17 cellular contexts compared by ENCODE assay signal in genomic region chrX:76127341-76127740, GRCh38. TPM values are rescaled to one million over a fixed set of nuclear protein-coding genes. Genes with fewer than 3 reads are reported as not detected.
A peak's percentile ranks its signal among the peaks of the same experiment; 100 is the strongest.
DNase-seq lines count a peak whose midpoint lies in the region; ATAC-seq, FAIRE-seq and TF ChIP-seq lines count a peak whose summit lies in the region.
"Had no signal": no experiment of that assay in that cellular context is flagged by ENCODE, and none has a peak within 500 bp of the region (broad histone marks: within the 10 kb centered on the region; RNA-seq: fewer than 3 reads in every experiment).

No MANE protein-coding gene starts in this region.

- H3K36me3 ChIP-seq in DND-41 (ENCODE audit: insufficient read depth, low read length): no peaks in the 10 kb centered on the region
- no peaks in the 10 kb centered on the region for H3K36me3 ChIP-seq in PC-3 (ENCODE audit: low read depth, low read length)
- H3K36me3 ChIP-seq in smooth muscle cell (ENCODE audit: low read depth): no peaks in the 10 kb centered on the region
- H3K36me3 ChIP-seq: colonic mucosa, left ventricle myocardium inferior, thoracic aorta had no signal

- POLR2A ChIA-PET in PC-3 (lab: Charles Lee; ENCODE audit: unreplicated experiment): no interaction called here

- no peak overlapping the region for H2AFZ ChIP-seq in DND-41 (ENCODE audit: low read depth, low read length)
- no peak overlapping the region for H2AFZ ChIP-seq in PC-3 (ENCODE audit: low read length)
- H2AFZ ChIP-seq in smooth muscle cell (ENCODE audit: low read depth): no peak overlapping the region

- FAIRE-seq in GM18507 (lab: Jason Lieb, UNC): peak; percentile 5
- FAIRE-seq: frontal cortex had no signal

- H3K27me3 ChIP-seq in DND-41 (ENCODE audit: insufficient read depth, low read length, poor library complexity) (no peaks in the 10 kb centered on the region), PC-3 (ENCODE audit: low read length) (no peaks in the 10 kb centered on the region), smooth muscle cell (ENCODE audit: low read depth) (no peaks in the 10 kb centered on the region)
- H3K27me3 ChIP-seq: colonic mucosa had no signal

- peak; percentile 16 for TF ChIP-seq CTCF in DND-41 (IDR thresholded peaks at IDR 0.05; ENCODE audit: borderline replicate concordance, extremely low read depth, low read length, poor library complexity, severe bottlenecking)
- TF ChIP-seq CTCF in PC-3 (conservative IDR thresholded peaks at IDR 0.05; ENCODE audit: low read depth, low read length): peak; percentile 28; the same call in 1 of the 2 replicates
- TF ChIP-seq CTCF in smooth muscle cell (IDR thresholded peaks at IDR 0.05; ENCODE audit: borderline replicate concordance, insufficient read depth, poor library complexity, severe bottlenecking): no peak

- no peak overlapping the region for H3K4me2 ChIP-seq in DND-41 (ENCODE audit: insufficient read depth, low read length)
- no peak overlapping the region for H3K4me2 ChIP-seq in PC-3 (ENCODE audit: low read length)
- H3K4me2 ChIP-seq in smooth muscle cell: no peak overlapping the region

- CTCF ChIA-PET in PC-3 (lab: Charles Lee): no interaction called here

- H3K9me3 ChIP-seq in DND-41 (ENCODE audit: insufficient read depth, low read length, severe bottlenecking) (no peaks in the 10 kb centered on the region), PC-3 (ENCODE audit: low read length) (no peaks in the 10 kb centered on the region), smooth muscle cell (replicated peaks; ENCODE audit: low read depth) (no peaks in the 10 kb centered on the region)
- H3K9me3 ChIP-seq: colonic mucosa, thoracic aorta had no signal

- no TSS peak for BruUV-seq in PC-3 (replicated peaks; lab: Mats Ljungman, UMichigan)

- H3K79me2 ChIP-seq in DND-41 (ENCODE audit: insufficient read depth, low read length) (no peaks in the 10 kb centered on the region), PC-3 (ENCODE audit: low read length) (no peaks in the 10 kb centered on the region), smooth muscle cell (ENCODE audit: low read depth) (no peaks in the 10 kb centered on the region)

- H4K20me1 ChIP-seq in DND-41 (ENCODE audit: insufficient read depth, low read length) (no peaks in the 10 kb centered on the region), PC-3 (ENCODE audit: low read length) (no peaks in the 10 kb centered on the region), smooth muscle cell (ENCODE audit: low read depth) (no peaks in the 10 kb centered on the region)

- H3K4me1 ChIP-seq in DND-41 (ENCODE audit: insufficient read depth, low read length) (peaks cover 6% of the 10 kb centered on the region; the same call in 1 of the 2 replicates), PC-3 (ENCODE audit: insufficient read depth, low read length) (no peaks in the 10 kb centered on the region), smooth muscle cell (ENCODE audit: low read depth) (no peaks in the 10 kb centered on the region)
- H3K4me1 ChIP-seq: colonic mucosa, left ventricle myocardium inferior had no signal

- ATAC-seq in DND-41 (ENCODE audit: insufficient read depth, low read depth) (no peak), PC-3 (no peak), GM19328 (IDR thresholded peaks at IDR 0.05; ENCODE audit: unreplicated experiment) (no peak), HG02571 (IDR thresholded peaks at IDR 0.05; ENCODE audit: unreplicated experiment) (no peak)

- WGBS in smooth muscle cell (ENCODE audit: low lambda C conversion rate): 92% methylated on average over 2 of the region's 2 CpGs

- H3K9me2 ChIP-seq in PC-3 (replicated peaks; ENCODE audit: low read length): no peaks in the 10 kb centered on the region

- no peaks in the 10 kb centered on the region for H3F3A ChIP-seq in PC-3 (ENCODE audit: low read length, unreplicated experiment)
- H3F3A ChIP-seq in smooth muscle cell (ENCODE audit: low read depth): no peaks in the 10 kb centered on the region

- H3K27ac ChIP-seq in DND-41 (ENCODE audit: low read length): no peak overlapping the region
- H3K27ac ChIP-seq in PC-3 (ENCODE audit: low read length): no peak overlapping the region
- H3K27ac ChIP-seq in smooth muscle cell (ENCODE audit: low read depth): no peak overlapping the region
- H3K27ac ChIP-seq: colonic mucosa, left ventricle myocardium inferior, thoracic aorta had no signal

- H3K9ac ChIP-seq in DND-41 (ENCODE audit: low read depth, low read length) (no peak overlapping the region), PC-3 (ENCODE audit: low read length) (no peak overlapping the region), smooth muscle cell (ENCODE audit: low read depth) (no peak overlapping the region)

- intact Hi-C loops in PC-3 (cut with micrococcal nuclease): no loop called here

- DNase-seq in DND-41 (no peak), GM18507 (ENCODE audit: extremely low spot score, insufficient read length, low read depth) (no peak), PC-3 (no peak), left kidney (ENCODE audit: low read depth, low spot score) (peak; percentile 3), smooth muscle cell (lab: John Stamatoyannopoulos, UW; ENCODE audit: unreplicated experiment) (no peak), hypothalamus (lab: John Stamatoyannopoulos, UW) (no peak)
- DNase-seq: activated CD4-positive, alpha-beta T cell treated with anti-CD3 and anti-CD28 coated beads for 48 hours; activated naive CD4-positive, alpha-beta T cell treated with anti-CD3 and anti-CD28 coated beads, Interleukin-2, amount 50 U/mL, for 16 hours; activated T-cell treated with anti-CD3 and anti-CD28 coated beads for 4 hours; colonic mucosa; left ventricle myocardium inferior; NCI-H187 treated with DMSO at 0.1 percent for 48 hours; NCI-H524 had no signal

- H3K4me3 ChIP-seq in DND-41 (ENCODE audit: low read depth in 1 of 2, low read length in 2 of 2) (no peak overlapping the region), PC-3 (ENCODE audit: low read length) (no peak overlapping the region), smooth muscle cell (no peak overlapping the region)
- H3K4me3 ChIP-seq: colonic mucosa, left ventricle myocardium inferior, thoracic aorta had no signal

RNA-seq across cellular contexts. Expression of gene PBDC1, which starts 45.5 kb away (rescaled TPM):
- 16.2 and 21.1 TPM in 2 replicates for total RNA-seq in PC-3 (2014; rRNA removed)
- 14.1 and 20.3 TPM in 2 replicates for total RNA-seq in smooth muscle cell
- polyA plus RNA-seq in smooth muscle cell: 33.0 and 41.3 TPM in 2 replicates
